ENCODE assay signal across 9 cellular contexts in the genomic region with DNA sequence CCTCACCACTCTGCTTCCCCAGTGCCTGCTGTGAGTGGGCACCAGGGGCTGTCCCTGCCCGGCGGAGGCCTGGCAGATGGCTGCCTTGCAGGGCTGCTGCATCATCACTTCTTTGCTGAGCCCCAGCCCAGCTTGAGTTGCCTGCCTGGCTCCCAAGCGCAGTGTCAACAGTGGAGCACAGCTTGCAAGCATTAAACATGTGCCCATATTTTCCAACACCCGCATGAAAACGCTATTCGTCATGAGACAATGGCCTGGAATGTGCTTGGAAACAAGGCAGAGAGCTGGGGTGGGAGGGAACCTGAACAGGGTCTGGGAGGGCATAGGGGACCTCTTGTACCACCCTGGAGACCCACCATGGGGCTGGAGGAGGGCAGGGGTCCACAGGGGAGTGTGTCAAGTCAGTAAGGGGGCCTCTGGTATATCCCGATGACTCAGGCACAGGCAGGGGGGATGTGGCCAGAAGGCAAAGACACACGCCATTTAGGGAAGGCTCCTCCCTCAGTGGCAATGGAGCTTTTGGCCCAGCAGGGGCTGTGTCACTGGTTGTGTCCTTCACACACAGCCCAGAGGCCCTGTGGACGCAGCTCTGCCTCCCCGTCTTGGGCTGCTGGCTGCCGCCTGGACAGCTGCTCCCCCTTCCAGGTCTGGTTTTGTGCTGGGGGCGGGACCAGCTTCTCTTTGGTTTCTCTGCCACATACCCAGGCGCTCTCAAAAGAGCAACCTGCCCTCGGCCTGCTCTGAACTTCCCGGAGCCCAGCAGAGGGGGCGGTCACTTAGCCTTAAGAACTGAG. TPM values are rescaled to one million over a fixed set of nuclear protein-coding genes. Genes with fewer than 3 reads are reported as not detected.
DNase-seq lines count a peak whose midpoint lies in the region; ATAC-seq, FAIRE-seq and TF ChIP-seq lines count a peak whose summit lies in the region.
"Had no signal": no experiment of that assay in that cellular context is flagged by ENCODE, and none has a peak within 500 bp of the region (broad histone marks: within the 10 kb centered on the region; RNA-seq: fewer than 3 reads in every experiment).

No MANE protein-coding gene starts in this region.

- H3K36me3 ChIP-seq in Panc1 (ENCODE audit: control insufficient read depth, insufficient read depth, low read length) (no peaks in the 10 kb centered on the region), pancreas (no peaks in the 10 kb centered on the region)
- H3K36me3 ChIP-seq in CD4-positive, alpha-beta memory T cell (ENCODE audit: insufficient read depth, low read length) = no peaks in the 10 kb centered on the region

- peaks cover 6 to 22% of the 10 kb centered on the region in 2 donors for H3K36me3 Mint-ChIP-seq in CD4-positive, alpha-beta memory T cell

- no peak for FAIRE-seq in pancreas (lab: Jason Lieb, UNC)

- ATAC-seq in Panc1 (peak; percentile 58; the same call in 1 of the 2 replicates), pancreas (peak in 3 of 4 donors; percentile 37 to 66 (median 53)), HG02610 (IDR thresholded peaks at IDR 0.05; ENCODE audit: unreplicated experiment) (no peak), HG02938 (IDR thresholded peaks at IDR 0.05; ENCODE audit: unreplicated experiment) (no peak)

- POLR2A ChIA-PET in Panc1 (lab: Charles Lee) = interaction anchor here (0.6 kb wide), 1 partner anchor 323 kb away, joined by 3 read pairs; no protein-coding TSS in a partner anchor
- POLR2A ChIA-PET in CD4-positive, alpha-beta memory T cell (lab: Charles Lee; ENCODE audit: partially characterized antibody) = no interaction called here

- H3K9me3 Mint-ChIP-seq in CD4-positive, alpha-beta memory T cell = no peaks in the 10 kb centered on the region
- H3K9me3 Mint-ChIP-seq: activated B cell treated with CpG ODN at 0.5 μM for 24 hours had no signal

- TF ChIP-seq CTCF in Panc1 (IDR thresholded peaks at IDR 0.05) = no peak
- TF ChIP-seq CTCF in pancreas (IDR thresholded peaks at IDR 0.05) = no peak

- H3K4me3 Mint-ChIP-seq in CD4-positive, alpha-beta memory T cell = no peak overlapping the region
- H3K4me3 Mint-ChIP-seq: activated B cell treated with CpG ODN at 0.5 μM for 24 hours had no signal

- H3K4me1 ChIP-seq in Panc1 (ENCODE audit: control insufficient read depth, insufficient read depth, low read length) (peaks cover 14% of the 10 kb centered on the region), pancreas (no peaks in the 10 kb centered on the region)
- H3K4me1 ChIP-seq in CD4-positive, alpha-beta memory T cell (ENCODE audit: insufficient read depth, low read length) = no peaks in the 10 kb centered on the region

- WGBS in pancreas, 2 donors = 85 to 87% methylated on average over 16 of the region's 16 CpGs

- H3K27ac ChIP-seq in Panc1 (ENCODE audit: low read length) = no peak overlapping the region
- peak overlapping the region in 2 of 4 donors; percentile 18 to 33 for H3K27ac ChIP-seq in pancreas
- no peak overlapping the region for H3K27ac ChIP-seq in CD4-positive, alpha-beta memory T cell (ENCODE audit: low read depth, low read length)

- H3K4me1 Mint-ChIP-seq in CD4-positive, alpha-beta memory T cell = peaks cover 0 to 5% (median 1%) of the 10 kb centered on the region in 4 donors
- H3K4me1 Mint-ChIP-seq: activated B cell treated with CpG ODN at 0.5 μM for 24 hours had no signal

- CTCF ChIA-PET in Panc1 (lab: Charles Lee) = no interaction called here
- CTCF ChIA-PET in CD4-positive, alpha-beta memory T cell (lab: Charles Lee; ENCODE audit: partially characterized antibody) = no interaction called here

- H3K27me3 ChIP-seq in Panc1 (ENCODE audit: control insufficient read depth, insufficient read depth, low read length) = no peaks in the 10 kb centered on the region
- H3K27me3 ChIP-seq in pancreas = no peaks in the 10 kb centered on the region
- H3K27me3 ChIP-seq in CD4-positive, alpha-beta memory T cell (ENCODE audit: insufficient read depth, low read length) = no peaks in the 10 kb centered on the region

- peak overlapping the region in 1 of 7 donors; percentile 63 for H3K27ac Mint-ChIP-seq in CD4-positive, alpha-beta memory T cell
- H3K27ac Mint-ChIP-seq: activated B cell treated with CpG ODN at 0.5 μM for 24 hours had no signal

- intact Hi-C loops in Panc1 (cut with micrococcal nuclease; ENCODE audit: unreplicated experiment) = no loop called here
- intact Hi-C loops in pancreas (cut with DNase I) = no loop called here
- intact Hi-C loops in CD4-positive, alpha-beta memory T cell (cut with micrococcal nuclease) = no loop called here

- no TSS peak for BruUV-seq in Panc1 (replicated peaks; lab: Mats Ljungman, UMichigan)

- H3K9me3 ChIP-seq in Panc1 (ENCODE audit: control insufficient read depth, insufficient read depth, low read depth, low read length) (no peaks in the 10 kb centered on the region), pancreas (no peaks in the 10 kb centered on the region)
- H3K9me3 ChIP-seq in CD4-positive, alpha-beta memory T cell (ENCODE audit: control insufficient read depth in 1 of 2, low read length in 2 of 2) = no peaks in the 10 kb centered on the region

- H3K27me3 Mint-ChIP-seq in CD4-positive, alpha-beta memory T cell = no peaks in the 10 kb centered on the region
- H3K27me3 Mint-ChIP-seq: activated B cell treated with CpG ODN at 0.5 μM for 24 hours had no signal

- no peak overlapping the region for H3K4me3 ChIP-seq in Panc1 (ENCODE audit: low read depth in 2 of 2, low read length in 2 of 2)
- H3K4me3 ChIP-seq in pancreas = no peak overlapping the region
- no peak overlapping the region for H3K4me3 ChIP-seq in CD4-positive, alpha-beta memory T cell (ENCODE audit: low read length in 2 of 2)

- in situ Hi-C loops in Panc1 (cut with HindIII; ENCODE audit: low pct_unique_long_range_greater_than_20kb, low sequenced_read_pairs) = no loop called here

- DNase-seq in CD1c-positive myeloid dendritic cell (ENCODE audit: extremely low spot score) (peak; percentile 11), Panc1 (ENCODE audit: low read depth, low spot score) (no peak), fibroblast of peridontal ligament (ENCODE audit: extremely low read depth) (peak; percentile 98), pancreas (peak in 1 of 6 donors; percentile 32), dermis blood vessel endothelial cell (no peak)
- DNase-seq in CD4-positive, alpha-beta memory T cell = no peak
- DNase-seq: activated B cell treated with CpG ODN at 0.5 μM for 24 hours had no signal

RNA-seq across cellular contexts. Expression of gene MTSS2, which starts 17.4 kb away (rescaled TPM):
- total RNA-seq in Panc1 (2021; ENCODE audit: unreplicated experiment) (55.7 TPM), pancreas (10 to 100 TPM in 2 of 6 donors, 1 to 10 TPM in 4; 5.0 to 17.3 (median 8.5) TPM), dermis blood vessel endothelial cell (19.9 and 20.6 TPM in 2 replicates)
- 61.5 TPM for polyA plus RNA-seq in Panc1 (2012; ENCODE audit: insufficient read length)
- 10 to 100 TPM; 34.3 to 39.1 TPM for polyA plus RNA-seq in pancreas
- total RNA-seq in CD4-positive, alpha-beta memory T cell = 1 to 10 TPM; 1.8 to 1.9 TPM
- not detected for polyA plus RNA-seq in CD4-positive, alpha-beta memory T cell

RNA-seq across cellular contexts. Expression of gene IL34, which starts 56.9 kb away (rescaled TPM):
- total RNA-seq in Panc1 (2021; ENCODE audit: unreplicated experiment) = 5.8 TPM
- 7.1 TPM for polyA plus RNA-seq in Panc1 (2012; ENCODE audit: insufficient read length)
- total RNA-seq in pancreas = 1 to 10 TPM in 4 of 6 donors, under 1 TPM in 2; 0.51 to 3.9 (median 1.2) TPM
- 1 to 10 TPM; 2.6 to 2.7 TPM for polyA plus RNA-seq in pancreas
- total RNA-seq in dermis blood vessel endothelial cell = 1.9 and 7.3 TPM in 2 replicates
- not detected for total RNA-seq in CD4-positive, alpha-beta memory T cell
- not detected for polyA plus RNA-seq in CD4-positive, alpha-beta memory T cell

Comparison
In these comparisons a context has a peak if more than half of its experiments do, and no peak if none do; other contexts are left out.
1. DNase-seq: peak in CD1c-positive myeloid dendritic cell (single experiment) and fibroblast of peridontal ligament (single experiment); none in Panc1 (single experiment), dermis blood vessel endothelial cell (single experiment) and CD4-positive, alpha-beta memory T cell (0 of 5).
2. ATAC-seq: peak in Panc1 (single experiment) and pancreas (3 of 4); none in HG02610 (single experiment) and HG02938 (single experiment).